In genomic region chr2:176088048-176088936, GRCh38 we compare ENCODE assay signal across 8 cellular contexts. TPM values are rescaled to one million over a fixed set of nuclear protein-coding genes. Genes with fewer than 3 reads are reported as not detected.
DNase-seq lines count a peak whose midpoint lies in the region; ATAC-seq, FAIRE-seq and TF ChIP-seq lines count a peak whose summit lies in the region.

No MANE protein-coding gene starts in this region.

- DNase-seq in COLO829 (ENCODE audit: low spot score) (peak; percentile 57), NCI-H460 (ENCODE audit: extremely low read depth, low read depth) (peak; percentile 68), K562 (ENCODE audit: extremely low read depth in 1 of 4, low spot score in 3 of 4) (peak; percentile 39 to 71 (median 56)), iPS-NIHi11 (ENCODE audit: low spot score) (peak; percentile 64)

- TF ChIP-seq POLR2A in K562 (conservative IDR thresholded peaks at IDR 0.05), result no peak

- H3K4me2 ChIP-seq in K562 (ENCODE audit: insufficient read depth, low read length), result peak overlapping the region; percentile 30; the same call in 1 of the 2 replicates

- intact Hi-C loops in K562 (cut with micrococcal nuclease), result no loop called here

- 15% methylated on average over 48 of the region's 49 CpGs for WGBS in K562 (ENCODE audit: insufficient coverage, low coverage, missing lambda C conversion rate)

- peak; percentile 79 to 82 for TF ChIP-seq RAD21 in K562 (CRISPR knock-in tag; conservative IDR thresholded peaks at IDR 0.05 in 1 of 2, IDR thresholded peaks at IDR 0.05 in 1 of 2)

- peaks cover 5% of the 10 kb centered on the region; the same call in 1 of the 2 replicates for H4K20me1 ChIP-seq in K562 (replicated peaks; ENCODE audit: control insufficient read depth, insufficient read depth, low read length)

- TF ChIP-seq CTCF in K562 (IDR thresholded peaks at IDR 0.05 in 2 of 3, conservative IDR thresholded peaks at IDR 0.05 in 1 of 3; ENCODE audit: insufficient read depth in 2 of 3, low read depth in 1 of 3, low read length in 3 of 3), result peak; percentile 81 to 82 (median 81)

- H3K9me3 ChIP-seq in K562 (replicated peaks; ENCODE audit: control insufficient read depth, insufficient read depth, low read depth, low read length), result no peaks in the 10 kb centered on the region; the same call in 1 of the 2 replicates
- H3K9me3 ChIP-seq in skeletal muscle tissue (ENCODE audit: control insufficient read depth in 3 of 3, low read length in 3 of 3), result no peaks in the 10 kb centered on the region

- no peaks in the 10 kb centered on the region for H3K79me2 ChIP-seq in K562 (ENCODE audit: control insufficient read depth, insufficient read depth, low read length)

- peak; percentile 65 for ATAC-seq in GM21390 (IDR thresholded peaks at IDR 0.05; ENCODE audit: unreplicated experiment)
- peak; percentile 93 for ATAC-seq in K562
- no peak for ATAC-seq in GM18870 (IDR thresholded peaks at IDR 0.05; ENCODE audit: unreplicated experiment)
- ATAC-seq in GM19324 (IDR thresholded peaks at IDR 0.05; ENCODE audit: low FRiP score, unreplicated experiment), result no peak

- in situ Hi-C loops in K562 (cut with MboI), result loop anchor here (10.0 to 25.0 kb wide), 2 partner anchors 663 to 1051 kb away; no protein-coding TSS in a partner anchor

- CTCF ChIA-PET in K562 (lab: Yijun Ruan, JAX; ENCODE audit: low intra/inter-chr PET ratio), result interaction anchor here (1.0 to 1.5 kb wide), 4 partner anchors 10 to 722 kb away, joined by 3 to 8 read pairs (median 4); no protein-coding TSS in a partner anchor

- peaks cover 0 to 29% of the 10 kb centered on the region in 2 experiments; a peak in 2 of 5 replicates for H3K4me1 ChIP-seq in K562 (replicated peaks in 1 of 2; ENCODE audit: control insufficient read depth in 2 of 2, insufficient read depth in 2 of 2, low read length in 2 of 2)
- H3K4me1 ChIP-seq in skeletal muscle tissue (ENCODE audit: control insufficient read depth in 3 of 3, insufficient read depth in 3 of 3, low read length in 3 of 3), result peaks cover 22 to 30% (median 26%) of the 10 kb centered on the region in 3 donors

- POLR2A ChIA-PET in K562 (lab: Yijun Ruan, JAX), result interaction anchor here (0.6 kb wide), 1 partner anchor 162 kb away, joined by 3 read pairs; no protein-coding TSS in a partner anchor

- peaks cover 70 to 86% of the 10 kb centered on the region in 2 experiments for H3K27me3 ChIP-seq in K562 (ENCODE audit: control insufficient read depth in 2 of 2, insufficient read depth in 2 of 2, low read length in 2 of 2)
- peaks cover 93 to 95% (median 94%) of the 10 kb centered on the region in 3 donors for H3K27me3 ChIP-seq in skeletal muscle tissue (ENCODE audit: control insufficient read depth in 3 of 3, insufficient read depth in 3 of 3, low read length in 3 of 3)

- H3K36me3 ChIP-seq in K562 (ENCODE audit: control insufficient read depth, insufficient read depth, low read length) (no peaks in the 10 kb centered on the region), skeletal muscle tissue (ENCODE audit: control insufficient read depth in 3 of 3, insufficient read depth in 3 of 3, low read length in 3 of 3) (no peaks in the 10 kb centered on the region)

- TF ChIP-seq EP300 in K562 (IDR thresholded peaks at IDR 0.05; ENCODE audit: low read length), result no peak

- H3K9ac ChIP-seq in K562 (ENCODE audit: insufficient read depth in 1 of 2, low read depth in 2 of 2, low read length in 2 of 2) (0 out of 4 replicates have a peak overlapping the region, but pooled peaks of 1 of the 2 experiments have one; percentile 31), skeletal muscle tissue (ENCODE audit: low read depth in 1 of 3, low read length in 3 of 3) (no peak overlapping the region)

- no peaks in the 10 kb centered on the region for H3K9me1 ChIP-seq in K562 (ENCODE audit: control insufficient read depth, insufficient read depth, low read length)

- FAIRE-seq in K562 (lab: Jason Lieb, UNC), result no peak

- peak overlapping the region; percentile 72 for H2AFZ ChIP-seq in K562 (ENCODE audit: low read depth, low read length)

- H3K4me3 ChIP-seq in K562 (no peak overlapping the region), skeletal muscle tissue (ENCODE audit: low read length in 3 of 3) (peak overlapping the region; percentile 24 to 56 (median 51))

- H3K27ac ChIP-seq in K562 (ENCODE audit: extremely low read depth, low read depth, low read length), result no peak overlapping the region
- H3K27ac ChIP-seq in skeletal muscle tissue (ENCODE audit: low read depth, low read length), result no peak overlapping the region

- no TSS peak for BruUV-seq in K562 (replicated peaks; lab: Mats Ljungman, UMichigan)

RNA-seq across cellular contexts. Expression of gene HOXD13, which starts 4.2 kb away (rescaled TPM):
- total RNA-seq in NCI-H460 (2014; rRNA removed; shearing (Covaris generic)), result 4.7 and 5.2 TPM in 2 replicates
- 0.82 and 2.6 TPM in 2 replicates for polyA plus RNA-seq in NCI-H460 (2014; cell fraction: nucleus; rRNA removed)
- not detected in 2 replicates for total RNA-seq in K562 (2011; cell fraction: chromatin; rRNA removed; ENCODE audit: low replicate concordance)
- total RNA-seq in K562 (2011; cell fraction: nucleolus; rRNA removed), result not detected in 2 replicates
- not detected in 2 replicates for total RNA-seq in K562 (2011; cell fraction: nucleoplasm; rRNA removed)
- total RNA-seq in K562 (2014; rRNA removed) (not detected in 2 replicates), K562 (2014; rRNA removed; fragmentation: Illumina TruSeq; extraction: Trizol) (not detected in 2 replicates), K562 (2015; rRNA removed; fragmentation: Illumina TruSeq; extraction: Trizol) (not detected in 2 replicates), K562 (2021) (not detected in 2 replicates), skeletal muscle tissue (under 0.01 TPM)
- polyA plus RNA-seq in K562 (2011; rRNA removed) (0.03 TPM in 1 of 2 replicates, not detected in the other), K562 (2014; fragmentation: Illumina TruSeq; extraction: Trizol) (0.04 TPM in 1 of 2 replicates, not detected in the other), K562 (2014; fragmentation: Nextera tagmentation; extraction: Ambion mirVana) (not detected), K562 (2014; rRNA removed) (not detected in 2 replicates)
- polyA plus RNA-seq in K562 (2011; cell fraction: cytosol; rRNA removed), result 0.07 TPM in 1 of 2 replicates, not detected in the other
- not detected in 2 replicates for polyA plus RNA-seq in K562 (2011; cell fraction: nucleus; rRNA removed)
- polyA plus RNA-seq in K562 (2012), result 0.04 TPM in 1 of 2 replicates, not detected in the other
- polyA minus RNA-seq in K562 (2011; rRNA and poly(A)+ RNA removed), result not detected in 2 replicates
- not detected in 2 replicates for polyA minus RNA-seq in K562 (2011; cell fraction: cytosol; rRNA and poly(A)+ RNA removed)
- not detected in 2 replicates for polyA minus RNA-seq in K562 (2011; cell fraction: nucleus; rRNA and poly(A)+ RNA removed)

RNA-seq across cellular contexts. Expression of gene EVX2, which starts 4.5 kb away (rescaled TPM):
- not detected in 2 replicates for total RNA-seq in NCI-H460 (2014; rRNA removed; shearing (Covaris generic))
- polyA plus RNA-seq in NCI-H460 (2014; cell fraction: nucleus; rRNA removed), result 0.13 TPM in 1 of 2 replicates, not detected in the other
- total RNA-seq in K562 (2011; cell fraction: chromatin; rRNA removed; ENCODE audit: low replicate concordance), result 0.09 TPM in 1 of 2 replicates, not detected in the other
- not detected in 2 replicates for total RNA-seq in K562 (2011; cell fraction: nucleolus; rRNA removed)
- 0.07 TPM in 1 of 2 replicates, not detected in the other for total RNA-seq in K562 (2011; cell fraction: nucleoplasm; rRNA removed)
- total RNA-seq in K562 (2014; rRNA removed), result 0.04 TPM in 1 of 2 replicates, not detected in the other
- not detected in 2 replicates for total RNA-seq in K562 (2014; rRNA removed; fragmentation: Illumina TruSeq; extraction: Trizol)
- not detected in 2 replicates for total RNA-seq in K562 (2015; rRNA removed; fragmentation: Illumina TruSeq; extraction: Trizol)
- total RNA-seq in K562 (2021), result not detected in 2 replicates
- polyA plus RNA-seq in K562 (2011; rRNA removed), result not detected in 2 replicates
- polyA plus RNA-seq in K562 (2011; cell fraction: cytosol; rRNA removed), result not detected in 2 replicates
- not detected in 2 replicates for polyA plus RNA-seq in K562 (2011; cell fraction: nucleus; rRNA removed)
- polyA plus RNA-seq in K562 (2012), result 0.01 TPM in 1 of 2 replicates, not detected in the other
- not detected in 2 replicates for polyA plus RNA-seq in K562 (2014; fragmentation: Illumina TruSeq; extraction: Trizol)
- not detected for polyA plus RNA-seq in K562 (2014; fragmentation: Nextera tagmentation; extraction: Ambion mirVana)
- not detected in 2 replicates for polyA plus RNA-seq in K562 (2014; rRNA removed)
- polyA minus RNA-seq in K562 (2011; rRNA and poly(A)+ RNA removed), result not detected in 2 replicates
- polyA minus RNA-seq in K562 (2011; cell fraction: cytosol; rRNA and poly(A)+ RNA removed), result not detected in 2 replicates
- not detected in 2 replicates for polyA minus RNA-seq in K562 (2011; cell fraction: nucleus; rRNA and poly(A)+ RNA removed)
- under 0.01 TPM for total RNA-seq in skeletal muscle tissue

RNA-seq across cellular contexts. Expression of gene HOXD12, which starts 11.3 kb away (rescaled TPM):
- 0.20 TPM in 1 of 2 replicates, not detected in the other for total RNA-seq in NCI-H460 (2014; rRNA removed; shearing (Covaris generic))
- polyA plus RNA-seq in NCI-H460 (2014; cell fraction: nucleus; rRNA removed), result not detected in 2 replicates
- total RNA-seq in K562 (2011; cell fraction: chromatin; rRNA removed; ENCODE audit: low replicate concordance), result not detected in 2 replicates
- not detected in 2 replicates for total RNA-seq in K562 (2011; cell fraction: nucleolus; rRNA removed)
- total RNA-seq in K562 (2011; cell fraction: nucleoplasm; rRNA removed), result not detected in 2 replicates
- total RNA-seq in K562 (2014; rRNA removed), result not detected in 2 replicates
- total RNA-seq in K562 (2014; rRNA removed; fragmentation: Illumina TruSeq; extraction: Trizol), result not detected in 2 replicates
- not detected in 2 replicates for total RNA-seq in K562 (2015; rRNA removed; fragmentation: Illumina TruSeq; extraction: Trizol)
- total RNA-seq in K562 (2021), result not detected in 2 replicates
- polyA plus RNA-seq in K562 (2011; rRNA removed), result not detected in 2 replicates
- not detected in 2 replicates for polyA plus RNA-seq in K562 (2011; cell fraction: cytosol; rRNA removed)
- not detected in 2 replicates for polyA plus RNA-seq in K562 (2011; cell fraction: nucleus; rRNA removed)
- polyA plus RNA-seq in K562 (2012), result not detected in 2 replicates
- polyA plus RNA-seq in K562 (2014; fragmentation: Illumina TruSeq; extraction: Trizol), result not detected in 2 replicates
- polyA plus RNA-seq in K562 (2014; fragmentation: Nextera tagmentation; extraction: Ambion mirVana), result not detected
- polyA plus RNA-seq in K562 (2014; rRNA removed), result not detected in 2 replicates
- polyA minus RNA-seq in K562 (2011; rRNA and poly(A)+ RNA removed), result not detected in 2 replicates
- polyA minus RNA-seq in K562 (2011; cell fraction: cytosol; rRNA and poly(A)+ RNA removed), result not detected in 2 replicates
- polyA minus RNA-seq in K562 (2011; cell fraction: nucleus; rRNA and poly(A)+ RNA removed), result not detected in 2 replicates
- not detected for total RNA-seq in skeletal muscle tissue

RNA-seq across cellular contexts. Expression of gene HOXD11, which starts 18.8 kb away (rescaled TPM):
- not detected in 2 replicates for total RNA-seq in NCI-H460 (2014; rRNA removed; shearing (Covaris generic))
- not detected in 2 replicates for polyA plus RNA-seq in NCI-H460 (2014; cell fraction: nucleus; rRNA removed)
- total RNA-seq in K562 (2011; cell fraction: chromatin; rRNA removed; ENCODE audit: low replicate concordance), result not detected in 2 replicates
- not detected in 2 replicates for total RNA-seq in K562 (2011; cell fraction: nucleolus; rRNA removed)
- not detected in 2 replicates for total RNA-seq in K562 (2011; cell fraction: nucleoplasm; rRNA removed)
- not detected in 2 replicates for total RNA-seq in K562 (2014; rRNA removed)
- not detected in 2 replicates for total RNA-seq in K562 (2014; rRNA removed; fragmentation: Illumina TruSeq; extraction: Trizol)
- total RNA-seq in K562 (2015; rRNA removed; fragmentation: Illumina TruSeq; extraction: Trizol), result not detected in 2 replicates
- total RNA-seq in K562 (2021), result not detected in 2 replicates
- not detected in 2 replicates for polyA plus RNA-seq in K562 (2011; rRNA removed)
- polyA plus RNA-seq in K562 (2011; cell fraction: cytosol; rRNA removed), result not detected in 2 replicates
- not detected in 2 replicates for polyA plus RNA-seq in K562 (2011; cell fraction: nucleus; rRNA removed)
- not detected in 2 replicates for polyA plus RNA-seq in K562 (2012)
- polyA plus RNA-seq in K562 (2014; fragmentation: Illumina TruSeq; extraction: Trizol), result not detected in 2 replicates
- not detected for polyA plus RNA-seq in K562 (2014; fragmentation: Nextera tagmentation; extraction: Ambion mirVana)
- not detected in 2 replicates for polyA plus RNA-seq in K562 (2014; rRNA removed)
- polyA minus RNA-seq in K562 (2011; rRNA and poly(A)+ RNA removed), result not detected in 2 replicates
- polyA minus RNA-seq in K562 (2011; cell fraction: cytosol; rRNA and poly(A)+ RNA removed), result not detected in 2 replicates
- polyA minus RNA-seq in K562 (2011; cell fraction: nucleus; rRNA and poly(A)+ RNA removed), result not detected in 2 replicates
- not detected for total RNA-seq in skeletal muscle tissue

RNA-seq across cellular contexts. Expression of gene HOXD10, which starts 28.3 kb away (rescaled TPM):
- total RNA-seq in NCI-H460 (2014; rRNA removed; shearing (Covaris generic)), result 0.25 TPM in 1 of 2 replicates, not detected in the other
- polyA plus RNA-seq in NCI-H460 (2014; cell fraction: nucleus; rRNA removed), result not detected in 2 replicates
- not detected in 2 replicates for total RNA-seq in K562 (2011; cell fraction: chromatin; rRNA removed; ENCODE audit: low replicate concordance)
- total RNA-seq in K562 (2011; cell fraction: nucleolus; rRNA removed), result not detected in 2 replicates
- not detected in 2 replicates for total RNA-seq in K562 (2011; cell fraction: nucleoplasm; rRNA removed)
- not detected in 2 replicates for total RNA-seq in K562 (2014; rRNA removed)
- total RNA-seq in K562 (2014; rRNA removed; fragmentation: Illumina TruSeq; extraction: Trizol), result not detected in 2 replicates
- total RNA-seq in K562 (2015; rRNA removed; fragmentation: Illumina TruSeq; extraction: Trizol), result not detected in 2 replicates
- not detected in 2 replicates for total RNA-seq in K562 (2021)
- polyA plus RNA-seq in K562 (2011; rRNA removed), result not detected in 2 replicates
- polyA plus RNA-seq in K562 (2011; cell fraction: cytosol; rRNA removed), result not detected in 2 replicates
- not detected in 2 replicates for polyA plus RNA-seq in K562 (2011; cell fraction: nucleus; rRNA removed)
- not detected in 2 replicates for polyA plus RNA-seq in K562 (2012)
- not detected in 2 replicates for polyA plus RNA-seq in K562 (2014; fragmentation: Illumina TruSeq; extraction: Trizol)
- polyA plus RNA-seq in K562 (2014; fragmentation: Nextera tagmentation; extraction: Ambion mirVana), result not detected
- not detected in 2 replicates for polyA plus RNA-seq in K562 (2014; rRNA removed)
- not detected in 2 replicates for polyA minus RNA-seq in K562 (2011; rRNA and poly(A)+ RNA removed)
- polyA minus RNA-seq in K562 (2011; cell fraction: cytosol; rRNA and poly(A)+ RNA removed), result not detected in 2 replicates
- polyA minus RNA-seq in K562 (2011; cell fraction: nucleus; rRNA and poly(A)+ RNA removed), result not detected in 2 replicates
- 0.52 TPM for total RNA-seq in skeletal muscle tissue

Comparison
In these comparisons a context has a peak if more than half of its experiments do, and no peak if none do; other contexts are left out.
1. ATAC-seq: peak in GM21390 (single experiment) and K562 (single experiment); none in GM18870 (single experiment) and GM19324 (single experiment).
2. Peak in every context shown above with its lines, with median percentiles within 50 percentile points of each other: DNase-seq.